In genomic region chr11:68099474-68100405, GRCh38 we compare ENCODE assay signal across 1 cellular context.
TF ChIP-seq lines count a peak whose summit lies in the region.

No MANE protein-coding gene starts in this region.

TF ChIP-seq in HepG2, 621 proteins besides CTCF, POLR2A, EP300 and RAD21 (continued from another document and continues in another):
- TF ChIP-seq E2F5 (CRISPR knock-in tag; conservative IDR thresholded peaks at IDR 0.05) (no peak), NR2F2 (IDR thresholded peaks at IDR 0.05; ENCODE audit: borderline replicate concordance, low read depth) (peak; percentile 87; the same call in 1 of the 2 replicates), ZNF121 (CRISPR knock-in tag; IDR thresholded peaks at IDR 0.05) (peak; percentile 86), ZBTB25 (CRISPR knock-in tag; IDR thresholded peaks at IDR 0.05) (peak; percentile 65; the same call in 1 of the 2 replicates), ZFP82 (CRISPR knock-in tag; IDR thresholded peaks at IDR 0.05; ENCODE audit: borderline replicate concordance) (no peak), KDM5A (IDR thresholded peaks at IDR 0.05; ENCODE audit: borderline replicate concordance, low read length) (peak; percentile 31; the same call in 1 of the 2 replicates), SALL1 (CRISPR knock-in tag; IDR thresholded peaks at IDR 0.05) (peak; percentile 96), ZNF784 (CRISPR knock-in tag; IDR thresholded peaks at IDR 0.05; ENCODE audit: borderline replicate concordance) (no peak), ZNF556 (CRISPR knock-in tag; IDR thresholded peaks at IDR 0.05; ENCODE audit: borderline replicate concordance) (peak; percentile 88; the same call in 1 of the 2 replicates), ZFP36L1 (CRISPR knock-in tag; IDR thresholded peaks at IDR 0.05) (peak; percentile 31; the same call in 1 of the 2 replicates), ATF2 (CRISPR knock-in tag; IDR thresholded peaks at IDR 0.05) (peak; percentile 68), ZHX1 (CRISPR knock-in tag; IDR thresholded peaks at IDR 0.05; ENCODE audit: low read depth) (no peak), SAFB2 (CRISPR knock-in tag; IDR thresholded peaks at IDR 0.05; ENCODE audit: borderline replicate concordance, low read depth) (no peak), SIX1 (CRISPR knock-in tag; IDR thresholded peaks at IDR 0.05; ENCODE audit: borderline replicate concordance) (peak; percentile 55; the same call in 1 of the 2 replicates), HIVEP1 (CRISPR knock-in tag; IDR thresholded peaks at IDR 0.05) (no peak), ZZZ3 (CRISPR knock-in tag; IDR thresholded peaks at IDR 0.05; ENCODE audit: borderline replicate concordance) (no peak), NCOA5 (CRISPR knock-in tag; IDR thresholded peaks at IDR 0.05) (no peak), ARID3A (IDR thresholded peaks at IDR 0.05; ENCODE audit: low read depth, low read length) (peak; percentile 41; the same call in 1 of the 2 replicates), TAF15 (IDR thresholded peaks at IDR 0.05; ENCODE audit: low read depth, low read length, poor library complexity, severe bottlenecking) (no peak), CERS6 (CRISPR knock-in tag; IDR thresholded peaks at IDR 0.05) (no peak), ZFP36 (IDR thresholded peaks at IDR 0.05; ENCODE audit: borderline replicate concordance, low read depth, low read length, partially characterized antibody) (peak; percentile 94), LCORL (IDR thresholded peaks at IDR 0.05) (peak; percentile 54; the same call in 1 of the 2 replicates), LCORL (CRISPR knock-in tag; IDR thresholded peaks at IDR 0.05) (peak; percentile 85), ZNF567 (CRISPR knock-in tag; IDR thresholded peaks at IDR 0.05; ENCODE audit: borderline replicate concordance) (no peak), TEF (CRISPR knock-in tag; IDR thresholded peaks at IDR 0.05) (peak; percentile 66; the same call in 1 of the 2 replicates), BCL3 (CRISPR knock-in tag; IDR thresholded peaks at IDR 0.05) (peak; percentile 45; the same call in 1 of the 2 replicates), SKIL (CRISPR knock-in tag; IDR thresholded peaks at IDR 0.05; ENCODE audit: borderline replicate concordance) (peak; percentile 96), ZNF446 (CRISPR knock-in tag; IDR thresholded peaks at IDR 0.05) (no peak), ZSCAN22 (CRISPR knock-in tag; IDR thresholded peaks at IDR 0.05) (0 out of 2 replicates have a peak, but pooled peaks have one; percentile 54), MZF1 (CRISPR knock-in tag; IDR thresholded peaks at IDR 0.05; ENCODE audit: borderline replicate concordance) (no peak), TCF7 (IDR thresholded peaks at IDR 0.05; ENCODE audit: low read depth) (peak; percentile 99), ZSCAN31 (CRISPR knock-in tag; IDR thresholded peaks at IDR 0.05; ENCODE audit: low read depth) (peak; percentile 63; the same call in 1 of the 2 replicates), ZNF776 (CRISPR knock-in tag; IDR thresholded peaks at IDR 0.05) (no peak), TARDBP (CRISPR knock-in tag; IDR thresholded peaks at IDR 0.05) (peak; percentile 69; the same call in 1 of the 2 replicates), ZMAT5 (CRISPR knock-in tag; IDR thresholded peaks at IDR 0.05; ENCODE audit: borderline replicate concordance, low read depth) (no peak), ATF1 (CRISPR knock-in tag; IDR thresholded peaks at IDR 0.05) (no peak), IRX3 (CRISPR knock-in tag; IDR thresholded peaks at IDR 0.05; ENCODE audit: borderline replicate concordance, low read depth) (no peak), ZBTB7B (CRISPR knock-in tag; IDR thresholded peaks at IDR 0.05) (peak; percentile 93), DBP (CRISPR knock-in tag; IDR thresholded peaks at IDR 0.05; ENCODE audit: not compliant biosample characterization) (no peak), ZNF569 (CRISPR knock-in tag; IDR thresholded peaks at IDR 0.05; ENCODE audit: borderline replicate concordance) (no peak), KLF15 (CRISPR knock-in tag; IDR thresholded peaks at IDR 0.05; ENCODE audit: borderline replicate concordance) (no peak)
